In the genomic region with DNA sequence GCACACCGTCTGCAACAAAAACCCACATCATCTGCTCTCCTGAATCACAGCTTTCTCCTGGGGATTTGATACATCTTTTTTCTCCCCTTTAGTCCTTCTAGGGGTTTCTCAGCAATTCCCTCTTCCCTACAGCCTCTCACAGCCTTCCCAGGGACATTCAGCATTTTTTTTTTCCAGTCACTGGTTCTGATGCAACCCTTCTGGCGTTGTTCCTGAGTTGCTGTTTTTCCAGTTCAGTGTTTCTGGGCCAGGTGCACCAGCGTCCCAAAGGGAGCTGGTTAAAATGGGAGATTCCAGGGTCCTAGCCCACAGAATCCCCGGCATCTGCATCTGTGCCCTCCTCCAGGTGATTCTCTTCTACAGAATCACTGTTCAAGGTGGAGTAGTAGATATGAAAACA, we compare ENCODE assay signal across 10 cellular contexts. TPM values are rescaled to one million over a fixed set of nuclear protein-coding genes. Genes with fewer than 3 reads are reported as not detected.
DNase-seq lines count a peak whose midpoint lies in the region; ATAC-seq and TF ChIP-seq lines count a peak whose summit lies in the region.
"Had no signal": no experiment of that assay in that cellular context is flagged by ENCODE, and none has a peak within 500 bp of the region (broad histone marks: within the 10 kb centered on the region; RNA-seq: fewer than 3 reads in every experiment).

No MANE protein-coding gene starts in this region.

- peak overlapping the region; percentile 25 for H3K27ac Mint-ChIP-seq in MCF 10A (ENCODE audit: low read depth, unreplicated experiment)
- peak overlapping the region; percentile 47 for H3K27ac Mint-ChIP-seq in central memory CD8-positive, alpha-beta T cell (ENCODE audit: low read depth)
- no peak overlapping the region for H3K27ac Mint-ChIP-seq in CD4-positive, alpha-beta T cell

- H3K4me3 Mint-ChIP-seq in MCF 10A (ENCODE audit: unreplicated experiment) = no peak overlapping the region
- H3K4me3 Mint-ChIP-seq in central memory CD8-positive, alpha-beta T cell = no peak overlapping the region
- no peak overlapping the region for H3K4me3 Mint-ChIP-seq in CD4-positive, alpha-beta T cell

- CTCF ChIA-PET in MCF 10A (lab: Yijun Ruan, JAX) (no interaction called here), mammary epithelial cell (lab: Charles Lee; ENCODE audit: low non-redundant PET) (no interaction called here)
- CTCF ChIA-PET in CD4-positive, alpha-beta T cell (lab: Charles Lee) = no interaction called here

- no peak for TF ChIP-seq CTCF in MCF 10A (IDR thresholded peaks at IDR 0.05; ENCODE audit: unreplicated experiment)
- no peak for TF ChIP-seq CTCF in mammary epithelial cell (conservative IDR thresholded peaks at IDR 0.05 in 1 of 2, IDR thresholded peaks at IDR 0.05 in 1 of 2; ENCODE audit: extremely low read depth in 1 of 2, insufficient read depth in 1 of 2, low read depth in 1 of 2, low read length in 2 of 2)
- TF ChIP-seq CTCF in CD4-positive, alpha-beta T cell (IDR thresholded peaks at IDR 0.05) = no peak

- H3K4me2 ChIP-seq in mammary epithelial cell (ENCODE audit: insufficient read depth, low read depth, low read length) = no peak overlapping the region

- BruUV-seq in MCF 10A (replicated peaks; lab: Mats Ljungman, UMichigan) = no TSS peak
- BruUV-seq in mammary epithelial cell (replicated peaks; lab: Mats Ljungman, UMichigan) = no TSS peak

- dilution Hi-C loops in mammary epithelial cell (cut with HindIII; ENCODE audit: low sequenced_read_pairs) = no loop called here

- no peak overlapping the region for H3K9ac ChIP-seq in mammary epithelial cell (ENCODE audit: insufficient read depth, low read length)

- H3K9me3 ChIP-seq in mammary epithelial cell (replicated peaks; ENCODE audit: insufficient read depth, low read length) (no peaks in the 10 kb centered on the region), aorta (ENCODE audit: control insufficient read depth, low read length) (no peaks in the 10 kb centered on the region)
- no peaks in the 10 kb centered on the region for H3K9me3 ChIP-seq in CD4-positive, alpha-beta T cell (ENCODE audit: control insufficient read depth, low read length)
- H3K9me3 ChIP-seq: SJCRH30 had no signal

- H3K9me3 Mint-ChIP-seq in MCF 10A (ENCODE audit: unreplicated experiment) = no peaks in the 10 kb centered on the region
- no peaks in the 10 kb centered on the region for H3K9me3 Mint-ChIP-seq in central memory CD8-positive, alpha-beta T cell
- no peaks in the 10 kb centered on the region for H3K9me3 Mint-ChIP-seq in CD4-positive, alpha-beta T cell

- H3K4me1 Mint-ChIP-seq in MCF 10A (ENCODE audit: insufficient read depth, unreplicated experiment) = peaks cover 26% of the 10 kb centered on the region
- H3K4me1 Mint-ChIP-seq in central memory CD8-positive, alpha-beta T cell = peaks cover 17% of the 10 kb centered on the region
- peaks cover 11% of the 10 kb centered on the region for H3K4me1 Mint-ChIP-seq in CD4-positive, alpha-beta T cell (ENCODE audit: low read depth)

- no peak overlapping the region for H2AFZ ChIP-seq in mammary epithelial cell (ENCODE audit: low read depth, low read length)

- no peaks in the 10 kb centered on the region for H3K4me1 ChIP-seq in mammary epithelial cell (ENCODE audit: insufficient read depth, low read length)
- H3K4me1 ChIP-seq in aorta (ENCODE audit: control insufficient read depth in 1 of 2, insufficient read depth in 2 of 2, low read length in 2 of 2) = no peaks in the 10 kb centered on the region

- in situ Hi-C loops in mammary epithelial cell (cut with MboI; ENCODE audit: low sequenced_read_pairs in 2 of 2) = no loop called here

- H3K79me2 ChIP-seq in mammary epithelial cell (ENCODE audit: insufficient read depth, low read length) = peaks cover 3% of the 10 kb centered on the region

- H3K27ac ChIP-seq in mammary epithelial cell (ENCODE audit: insufficient read depth, low read depth, low read length) = no peak overlapping the region
- no peak overlapping the region for H3K27ac ChIP-seq in aorta (ENCODE audit: low read depth in 1 of 2, low read length in 2 of 2)
- no peak overlapping the region for H3K27ac ChIP-seq in CD4-positive, alpha-beta T cell (ENCODE audit: low read depth, low read length)
- H3K27ac ChIP-seq: SJCRH30 had no signal

- H3K27me3 Mint-ChIP-seq in MCF 10A (ENCODE audit: insufficient read depth, unreplicated experiment) = no peaks in the 10 kb centered on the region
- no peaks in the 10 kb centered on the region for H3K27me3 Mint-ChIP-seq in central memory CD8-positive, alpha-beta T cell
- H3K27me3 Mint-ChIP-seq in CD4-positive, alpha-beta T cell = no peaks in the 10 kb centered on the region

- peaks cover 6% of the 10 kb centered on the region for H3K36me3 Mint-ChIP-seq in MCF 10A (ENCODE audit: insufficient read depth, unreplicated experiment)
- peaks cover 5% of the 10 kb centered on the region for H3K36me3 Mint-ChIP-seq in central memory CD8-positive, alpha-beta T cell (ENCODE audit: insufficient read depth)
- no peaks in the 10 kb centered on the region for H3K36me3 Mint-ChIP-seq in CD4-positive, alpha-beta T cell (ENCODE audit: low read depth)

- no peaks in the 10 kb centered on the region for H4K20me1 ChIP-seq in mammary epithelial cell (ENCODE audit: insufficient read depth, low read length)

- peak; percentile 66 for DNase-seq in MCF 10A (ENCODE audit: unreplicated experiment)
- no peak for DNase-seq in mammary epithelial cell
- no peak for DNase-seq in central memory CD8-positive, alpha-beta T cell (ENCODE audit: low spot score in 2 of 2)
- peak; percentile 17 for DNase-seq in kidney glomerular epithelial cell (lab: John Stamatoyannopoulos, UW)
- peak in 1 of 2 donors; percentile 51 for DNase-seq in aorta
- no peak for DNase-seq in CD4-positive, alpha-beta T cell
- DNase-seq: activated naive CD4-positive, alpha-beta T cell treated with Interleukin-2 at 50 U/mL for 16 hours; SJCRH30 had no signal

- POLR2A ChIA-PET in MCF 10A (lab: Yijun Ruan, JAX) = interaction anchor here (0.9 kb wide), 1 partner anchor 35 kb away, joined by 4 read pairs; the partner anchor contains the start of gene ADCY3
- POLR2A ChIA-PET in CD4-positive, alpha-beta T cell (lab: Charles Lee) = no interaction called here

- H3K36me3 ChIP-seq in mammary epithelial cell (ENCODE audit: insufficient read depth, low read length) = no peaks in the 10 kb centered on the region
- no peaks in the 10 kb centered on the region for H3K36me3 ChIP-seq in aorta (ENCODE audit: control insufficient read depth in 1 of 2, insufficient read depth in 2 of 2, low read length in 1 of 2)

- H3K4me3 ChIP-seq in mammary epithelial cell (replicated peaks in 1 of 3; ENCODE audit: insufficient read depth in 1 of 3, low read depth in 2 of 3, low read length in 3 of 3) (no peak overlapping the region), aorta (ENCODE audit: low read length in 2 of 2) (no peak overlapping the region)
- H3K4me3 ChIP-seq: SJCRH30 had no signal

- intact Hi-C loops in MCF 10A (cut with micrococcal nuclease) (no loop called here), mammary epithelial cell (cut with micrococcal nuclease) (no loop called here), aorta (cut with DNase I) (no loop called here)
- intact Hi-C loops in CD4-positive, alpha-beta T cell (cut with DNase I, micrococcal nuclease) = no loop called here

- no peak for ATAC-seq in central memory CD8-positive, alpha-beta T cell (replicated peaks; ENCODE audit: extremely low read depth, poor library complexity, severe bottlenecking)
- ATAC-seq in aorta (ENCODE audit: low FRiP score) (peak; percentile 45), HG03520 (IDR thresholded peaks at IDR 0.05; ENCODE audit: unreplicated experiment) (no peak), HG02759 (IDR thresholded peaks at IDR 0.05; ENCODE audit: unreplicated experiment) (no peak)
- no peak for ATAC-seq in CD4-positive, alpha-beta T cell (ENCODE audit: poor library complexity)

- WGBS in mammary epithelial cell (ENCODE audit: low coverage, missing lambda C conversion rate) = 63% methylated on average over 4 of the region's 4 CpGs
- WGBS in aorta, 2 donors = 41 to 45% methylated on average over 4 of the region's 4 CpGs

- no peaks in the 10 kb centered on the region for H3K27me3 ChIP-seq in mammary epithelial cell (ENCODE audit: insufficient read depth, low read length)
- no peaks in the 10 kb centered on the region for H3K27me3 ChIP-seq in aorta (ENCODE audit: control insufficient read depth in 1 of 2, insufficient read depth in 2 of 2, low read length in 1 of 2)
- no peaks in the 10 kb centered on the region for H3K27me3 ChIP-seq in CD4-positive, alpha-beta T cell (ENCODE audit: control insufficient read depth, insufficient read depth, low read length)
- H3K27me3 ChIP-seq: SJCRH30 had no signal

RNA-seq across cellular contexts. Expression of gene ADCY3, which starts 36.1 kb away (rescaled TPM):
- total RNA-seq in MCF 10A (2022) (50.3 and 62.9 TPM in 2 replicates), mammary epithelial cell (10 to 100 TPM; 13.3 to 50.5 TPM), aorta (100 to 1,000 TPM; 109 to 144 TPM)
- polyA plus RNA-seq in mammary epithelial cell (63.4 TPM), aorta (10 to 100 TPM in 1 of 2 donors, 1 to 10 TPM in 1; 7.6 to 50.7 TPM)
- 106 TPM for polyA minus RNA-seq in mammary epithelial cell
- total RNA-seq in CD4-positive, alpha-beta T cell = 10 to 100 TPM; 28.1 to 31.4 TPM

Comparison
In these comparisons a context has a peak if more than half of its experiments do, and no peak if none do; other contexts are left out.
1. DNase-seq: peak in MCF 10A (single experiment) and kidney glomerular epithelial cell (single experiment); none in mammary epithelial cell (single experiment), central memory CD8-positive, alpha-beta T cell (0 of 2) and CD4-positive, alpha-beta T cell (0 of 10).